2 cellular contexts compared by ENCODE assay signal in the genomic region with DNA sequence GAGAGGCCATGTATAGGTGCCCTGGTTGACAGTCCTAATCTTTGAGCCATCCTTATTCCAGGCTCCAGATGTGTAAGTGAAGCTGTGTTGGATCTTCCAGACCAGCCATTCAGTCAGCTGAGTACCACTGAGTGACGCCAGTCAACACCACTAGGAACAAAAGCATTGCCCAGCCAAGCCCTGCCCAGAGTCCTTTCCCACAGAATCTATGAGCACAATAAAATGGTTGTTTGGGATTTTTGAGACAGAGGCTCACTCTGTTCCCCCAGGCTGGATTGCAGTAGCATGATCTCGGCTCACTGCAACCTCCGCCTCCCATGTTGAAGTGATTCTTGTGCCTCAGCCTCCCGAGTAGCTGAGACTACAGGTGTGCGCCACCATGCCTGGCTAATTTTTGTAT.
TF ChIP-seq lines count a peak whose summit lies in the region.

No MANE protein-coding gene starts in this region.

TF ChIP-seq in A549, 52 proteins besides CTCF, POLR2A, EP300 and RAD21 (continued from another document):
- TF ChIP-seq KDM1A (IDR thresholded peaks at IDR 0.05; ENCODE audit: low read depth), result no peak
- no peak for TF ChIP-seq EHF (CRISPR knock-in tag; IDR thresholded peaks at IDR 0.05)
- TF ChIP-seq POLR2AphosphoS2 (conservative IDR thresholded peaks at IDR 0.05; ENCODE audit: low read length), result no peak
- TF ChIP-seq, protein P1, sequence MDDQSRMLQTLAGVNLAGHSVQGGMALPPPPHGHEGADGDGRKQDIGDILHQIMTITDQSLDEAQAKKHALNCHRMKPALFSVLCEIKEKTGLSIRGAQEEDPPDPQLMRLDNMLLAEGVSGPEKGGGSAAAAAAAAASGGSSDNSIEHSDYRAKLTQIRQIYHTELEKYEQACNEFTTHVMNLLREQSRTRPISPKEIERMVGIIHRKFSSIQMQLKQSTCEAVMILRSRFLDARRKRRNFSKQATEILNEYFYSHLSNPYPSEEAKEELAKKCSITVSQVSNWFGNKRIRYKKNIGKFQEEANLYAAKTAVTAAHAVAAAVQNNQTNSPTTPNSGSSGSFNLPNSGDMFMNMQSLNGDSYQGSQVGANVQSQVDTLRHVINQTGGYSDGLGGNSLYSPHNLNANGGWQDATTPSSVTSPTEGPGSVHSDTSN (IDR thresholded peaks at IDR 0.05), result no peak
- TF ChIP-seq SMC3 (IDR thresholded peaks at IDR 0.05), result no peak
- TF ChIP-seq TP53 (CRISPR knock-in tag; IDR thresholded peaks at IDR 0.05), result no peak
- no peak for TF ChIP-seq FOSL2 (IDR thresholded peaks at IDR 0.05)
- TF ChIP-seq FOSL2 (CRISPR knock-in tag; IDR thresholded peaks at IDR 0.05), result no peak
- no peak for TF ChIP-seq ESRRA (IDR thresholded peaks at IDR 0.05; ENCODE audit: borderline replicate concordance, low read length)
- no peak for TF ChIP-seq NPAS2 (CRISPR knock-in tag; IDR thresholded peaks at IDR 0.05; ENCODE audit: borderline replicate concordance)
- no peak for TF ChIP-seq HOXB5 (CRISPR knock-in tag; IDR thresholded peaks at IDR 0.05)
- TF ChIP-seq RCOR1 (IDR thresholded peaks at IDR 0.05; ENCODE audit: low read depth, low read length), result no peak
- TF ChIP-seq CHD4 (IDR thresholded peaks at IDR 0.05; ENCODE audit: borderline replicate concordance), result no peak
- TF ChIP-seq, protein P2, sequence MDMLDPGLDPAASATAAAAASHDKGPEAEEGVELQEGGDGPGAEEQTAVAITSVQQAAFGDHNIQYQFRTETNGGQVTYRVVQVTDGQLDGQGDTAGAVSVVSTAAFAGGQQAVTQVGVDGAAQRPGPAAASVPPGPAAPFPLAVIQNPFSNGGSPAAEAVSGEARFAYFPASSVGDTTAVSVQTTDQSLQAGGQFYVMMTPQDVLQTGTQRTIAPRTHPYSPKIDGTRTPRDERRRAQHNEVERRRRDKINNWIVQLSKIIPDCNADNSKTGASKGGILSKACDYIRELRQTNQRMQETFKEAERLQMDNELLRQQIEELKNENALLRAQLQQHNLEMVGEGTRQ (IDR thresholded peaks at IDR 0.05), result no peak
- no peak for TF ChIP-seq CEBPB (IDR thresholded peaks at IDR 0.05)

TF ChIP-seq in H1, 55 proteins besides CTCF, POLR2A, EP300 and RAD21 (continued from another document):
- TF ChIP-seq, protein P3, sequence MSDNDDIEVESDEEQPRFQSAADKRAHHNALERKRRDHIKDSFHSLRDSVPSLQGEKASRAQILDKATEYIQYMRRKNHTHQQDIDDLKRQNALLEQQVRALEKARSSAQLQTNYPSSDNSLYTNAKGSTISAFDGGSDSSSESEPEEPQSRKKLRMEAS (IDR thresholded peaks at IDR 0.05), result no peak
- TF ChIP-seq, protein P2 (IDR thresholded peaks at IDR 0.05; ENCODE audit: low read length), result no peak
- TF ChIP-seq BCL11A (IDR thresholded peaks at IDR 0.05; ENCODE audit: low read depth in 2 of 2, low read length in 2 of 2) (no peak), MAFK (IDR thresholded peaks at IDR 0.05; ENCODE audit: low read depth, low read length) (no peak), CREB1 (IDR thresholded peaks at IDR 0.05) (no peak), ZNF274 (IDR thresholded peaks at IDR 0.05; ENCODE audit: borderline replicate concordance, extremely low read depth, low read length) (no peak), CBX5 (IDR thresholded peaks at IDR 0.05; ENCODE audit: low read depth, low read length) (no peak), HDAC2 (IDR thresholded peaks at IDR 0.05; ENCODE audit: borderline replicate concordance in 1 of 2, low read depth in 2 of 2, low read length in 2 of 2) (no peak), KDM4A (IDR thresholded peaks at IDR 0.05; ENCODE audit: low read depth, low read length, severe bottlenecking) (no peak), FOSL1 (IDR thresholded peaks at IDR 0.05; ENCODE audit: insufficient read depth, low read depth, low read length) (no peak)
